Comparison of ENCODE assay signal across 12 cellular contexts in the genomic region with DNA sequence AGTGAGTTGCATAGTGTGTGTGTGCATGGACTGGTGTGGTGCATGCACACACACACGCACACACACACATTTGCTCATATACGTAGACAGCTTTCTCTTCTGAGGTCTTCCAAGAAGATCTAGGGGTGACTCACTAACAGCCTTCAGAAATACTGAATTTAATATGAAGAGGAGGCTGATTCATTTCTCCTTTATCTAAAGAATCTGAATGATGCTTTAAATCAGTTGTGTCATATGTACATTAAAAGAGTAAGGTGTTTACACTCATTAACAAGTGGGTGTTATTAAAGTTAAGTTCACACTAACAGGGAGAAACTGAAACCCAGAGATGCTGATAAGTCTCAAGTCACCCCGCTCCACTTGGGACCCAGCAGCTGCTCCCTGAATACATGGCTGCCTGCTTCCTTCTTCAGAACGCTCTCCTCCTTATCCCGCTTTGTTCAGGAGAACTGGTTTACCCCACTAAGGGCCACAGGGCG. TPM values are rescaled to one million over a fixed set of nuclear protein-coding genes. Genes with fewer than 3 reads are reported as not detected.
DNase-seq lines count a peak whose midpoint lies in the region; ATAC-seq and TF ChIP-seq lines count a peak whose summit lies in the region.
"Had no signal": no experiment of that assay in that cellular context is flagged by ENCODE, and none has a peak within 500 bp of the region (broad histone marks: within the 10 kb centered on the region; RNA-seq: fewer than 3 reads in every experiment).

No MANE protein-coding gene starts in this region.

- in situ Hi-C loops in KBM-7 (cut with MboI; ENCODE audit: low pct_unique_long_range_greater_than_20kb, low sequenced_read_pairs) = no loop called here

- peak overlapping the region in 1 of 3 donors; percentile 7 for H3K27ac Mint-ChIP-seq in CD4-positive, CD25-positive, alpha-beta regulatory T cell
- H3K27ac Mint-ChIP-seq in HFFc6 (peak overlapping the region; percentile 30), nephron progenitor cell (no peak overlapping the region)
- peak overlapping the region; percentile 46 for H3K27ac Mint-ChIP-seq in activated T-helper 17 cell treated with anti-CD3 and anti-CD28 coated beads, Interleukin-2, amount 50 U/mL, for 72 hours

- peak in 1 of 3 donors; percentile 45 for DNase-seq in CD4-positive, CD25-positive, alpha-beta regulatory T cell
- DNase-seq in HFFc6 = peak; percentile 85
- DNase-seq in hepatic stellate cell (ENCODE audit: low spot score) = peak; percentile 11
- no peak for DNase-seq in nephron progenitor cell
- DNase-seq in KBM-7 = no peak
- DNase-seq in mucosa of gallbladder (ENCODE audit: low spot score) = no peak
- DNase-seq: NCI-H2081 treated with DMSO at 0.1 percent for 48 hours, PC-9 had no signal

- H3K36me3 ChIP-seq in CD4-positive, CD25-positive, alpha-beta regulatory T cell (ENCODE audit: control insufficient read depth, insufficient read depth, low read length) = no peaks in the 10 kb centered on the region

- no peak overlapping the region for H3K27ac ChIP-seq in CD4-positive, CD25-positive, alpha-beta regulatory T cell (ENCODE audit: insufficient read depth, low read length, poor library complexity, severe bottlenecking)
- H3K27ac ChIP-seq: PC-9 had no signal

- peak; percentile 55 to 60 for ATAC-seq in CD4-positive, CD25-positive, alpha-beta regulatory T cell (ENCODE audit: low read depth in 2 of 2)
- peak; percentile 97 for ATAC-seq in activated T-helper 17 cell treated with anti-CD3 and anti-CD28 coated beads, Interleukin-2, amount 50 U/mL, for 72 hours (replicated peaks)
- no peak for ATAC-seq in GM21367 (IDR thresholded peaks at IDR 0.05; ENCODE audit: unreplicated experiment)

- no peaks in the 10 kb centered on the region for H3K9me3 ChIP-seq in CD4-positive, CD25-positive, alpha-beta regulatory T cell (ENCODE audit: control insufficient read depth in 2 of 2, low read length in 2 of 2)

- H3K27me3 Mint-ChIP-seq in CD4-positive, CD25-positive, alpha-beta regulatory T cell = peaks cover 13% of the 10 kb centered on the region
- H3K27me3 Mint-ChIP-seq in HFFc6 (ENCODE audit: insufficient read depth) = peaks cover 3% of the 10 kb centered on the region
- peaks cover 7% of the 10 kb centered on the region for H3K27me3 Mint-ChIP-seq in activated T-helper 17 cell treated with anti-CD3 and anti-CD28 coated beads, Interleukin-2, amount 50 U/mL, for 72 hours
- no peaks in the 10 kb centered on the region for H3K27me3 Mint-ChIP-seq in nephron progenitor cell (ENCODE audit: low read depth, poor library complexity)

- H3K4me3 ChIP-seq in CD4-positive, CD25-positive, alpha-beta regulatory T cell (ENCODE audit: low read depth, low read length) = no peak overlapping the region
- H3K4me3 ChIP-seq: PC-9 had no signal

- no peak overlapping the region for H3K4me3 Mint-ChIP-seq in CD4-positive, CD25-positive, alpha-beta regulatory T cell
- H3K4me3 Mint-ChIP-seq in HFFc6 (peak overlapping the region; percentile 46), nephron progenitor cell (no peak overlapping the region)
- peak overlapping the region; percentile 60 for H3K4me3 Mint-ChIP-seq in activated T-helper 17 cell treated with anti-CD3 and anti-CD28 coated beads, Interleukin-2, amount 50 U/mL, for 72 hours
- H3K4me3 Mint-ChIP-seq: IgD-negative memory B cell had no signal

- H3K4me1 ChIP-seq in CD4-positive, CD25-positive, alpha-beta regulatory T cell (ENCODE audit: control insufficient read depth, insufficient read depth, low read length, poor library complexity, severe bottlenecking) = no peaks in the 10 kb centered on the region

- TF ChIP-seq CTCF in HFFc6 (IDR thresholded peaks at IDR 0.05) = no peak
- no peak for TF ChIP-seq CTCF in nephron progenitor cell (IDR thresholded peaks at IDR 0.05)

- peaks cover 3% of the 10 kb centered on the region for H3K36me3 Mint-ChIP-seq in CD4-positive, CD25-positive, alpha-beta regulatory T cell
- 0 out of 2 replicates have a peak, but pooled peaks cover 3% of the 10 kb centered on the region for H3K36me3 Mint-ChIP-seq in HFFc6 (ENCODE audit: low read depth)
- no peaks in the 10 kb centered on the region for H3K36me3 Mint-ChIP-seq in activated T-helper 17 cell treated with anti-CD3 and anti-CD28 coated beads, Interleukin-2, amount 50 U/mL, for 72 hours (ENCODE audit: low read depth)
- no peaks in the 10 kb centered on the region for H3K36me3 Mint-ChIP-seq in nephron progenitor cell (ENCODE audit: low read depth)
- H3K36me3 Mint-ChIP-seq: IgD-negative memory B cell had no signal

- peaks cover 0 to 5% (median under 1%) of the 10 kb centered on the region in 4 donors for H3K4me1 Mint-ChIP-seq in CD4-positive, CD25-positive, alpha-beta regulatory T cell
- H3K4me1 Mint-ChIP-seq in HFFc6 (ENCODE audit: low read depth) (peaks cover 44% of the 10 kb centered on the region), nephron progenitor cell (peaks cover 24% of the 10 kb centered on the region)
- H3K4me1 Mint-ChIP-seq in activated T-helper 17 cell treated with anti-CD3 and anti-CD28 coated beads, Interleukin-2, amount 50 U/mL, for 72 hours = peaks cover 18% of the 10 kb centered on the region
- H3K4me1 Mint-ChIP-seq: IgD-negative memory B cell had no signal

- H3K9me3 Mint-ChIP-seq in CD4-positive, CD25-positive, alpha-beta regulatory T cell = peaks cover 0 to 5% (median 0%) of the 10 kb centered on the region in 7 donors
- no peaks in the 10 kb centered on the region for H3K9me3 Mint-ChIP-seq in HFFc6
- H3K9me3 Mint-ChIP-seq in activated T-helper 17 cell treated with anti-CD3 and anti-CD28 coated beads, Interleukin-2, amount 50 U/mL, for 72 hours = no peaks in the 10 kb centered on the region
- peaks cover 5% of the 10 kb centered on the region for H3K9me3 Mint-ChIP-seq in nephron progenitor cell

- peaks cover 11% of the 10 kb centered on the region for H3K27me3 ChIP-seq in CD4-positive, CD25-positive, alpha-beta regulatory T cell (ENCODE audit: control insufficient read depth, insufficient read depth, low read length)

RNA-seq across cellular contexts. Expression of a gene that starts 22.0 kb away (rescaled TPM):
- not detected for total RNA-seq in CD4-positive, CD25-positive, alpha-beta regulatory T cell
- polyA plus RNA-seq in CD4-positive, CD25-positive, alpha-beta regulatory T cell = not detected
- total RNA-seq in HFFc6 (2021; fragmentation: NEBNext Ultra II Directional; extraction: Animal tissue kit (Norgen Biotek cat#: 25700)) = under 1 TPM in 1 of 6 experiments, not detected in 5; 0.10 TPM
- 1 to 10 TPM in 1 of 2 donors, under 1 TPM in 1; 0.24 to 1.6 TPM for total RNA-seq in activated T-helper 17 cell treated with anti-CD3 and anti-CD28 coated beads, Interleukin-2, amount 50 U/mL, for 72 hours
- total RNA-seq in mucosa of gallbladder = 0.12 TPM
- total RNA-seq: PC-9, subcutaneous adipose tissue had no signal
- polyA plus RNA-seq: IgD-negative memory B cell had no signal

RNA-seq across cellular contexts. Expression of a gene that starts 29.7 kb away (rescaled TPM):
- 0.59 TPM for total RNA-seq in CD4-positive, CD25-positive, alpha-beta regulatory T cell
- polyA plus RNA-seq in CD4-positive, CD25-positive, alpha-beta regulatory T cell = under 1 TPM; 0.13 to 0.67 (median 0.42) TPM
- total RNA-seq in HFFc6 (2021; fragmentation: NEBNext Ultra II Directional; extraction: Animal tissue kit (Norgen Biotek cat#: 25700)) = 10 to 100 TPM in 5 of 6 experiments, 1 to 10 TPM in 1; 9.7 to 11.6 (median 10.7) TPM
- 10 to 100 TPM in 1 of 2 donors, 1 to 10 TPM in 1; 9.9 to 14.5 TPM for total RNA-seq in activated T-helper 17 cell treated with anti-CD3 and anti-CD28 coated beads, Interleukin-2, amount 50 U/mL, for 72 hours
- 24.3 TPM for total RNA-seq in mucosa of gallbladder

RNA-seq across cellular contexts. Expression of a gene that starts 57.8 kb away (rescaled TPM):
- total RNA-seq in CD4-positive, CD25-positive, alpha-beta regulatory T cell = not detected
- polyA plus RNA-seq in CD4-positive, CD25-positive, alpha-beta regulatory T cell = not detected
- total RNA-seq in HFFc6 (2021; fragmentation: NEBNext Ultra II Directional; extraction: Animal tissue kit (Norgen Biotek cat#: 25700)) = under 1 TPM in 3 of 6 experiments, not detected in 3; 0.26 to 0.63 (median 0.43) TPM
- total RNA-seq in activated T-helper 17 cell treated with anti-CD3 and anti-CD28 coated beads, Interleukin-2, amount 50 U/mL, for 72 hours = 1 to 10 TPM in 1 of 2 donors, under 1 TPM in 1; 0.56 to 7.1 TPM
- not detected for total RNA-seq in mucosa of gallbladder
- total RNA-seq: PC-9, subcutaneous adipose tissue had no signal
- polyA plus RNA-seq: IgD-negative memory B cell had no signal

Comparison
In these comparisons a context has a peak if more than half of its experiments do, and no peak if none do; other contexts are left out.
1. DNase-seq: peak in HFFc6 (single experiment) and hepatic stellate cell (single experiment); none in nephron progenitor cell (single experiment), KBM-7 (single experiment) and mucosa of gallbladder (single experiment).
2. H3K4me3 Mint-ChIP-seq: peak in HFFc6 (single experiment) and activated T-helper 17 cell treated with anti-CD3 and anti-CD28 coated beads, Interleukin-2, amount 50 U/mL, for 72 hours (single experiment); none in CD4-positive, CD25-positive, alpha-beta regulatory T cell (0 of 4) and nephron progenitor cell (single experiment).